In genomic region chr10:103053659-103054581, GRCh38 we compare ENCODE assay signal across 8 cellular contexts.
A peak's percentile ranks its signal among the peaks of the same experiment; 100 is the strongest.
DNase-seq lines count a peak whose midpoint lies in the region; ATAC-seq, FAIRE-seq and TF ChIP-seq lines count a peak whose summit lies in the region.

No MANE protein-coding gene starts in this region.

- H3K36me3 Mint-ChIP-seq in T-helper 1 cell treated with Interleukin-12 subunit alpha and Interleukin-12 subunit beta and Interleukin-4 antibody, amounts not matched to agents 30 μg/mL and 1 μg/mL, for 36 hours (ENCODE audit: low read depth), result no peaks in the 10 kb centered on the region

- no peaks in the 10 kb centered on the region for H3K27me3 ChIP-seq in K562 (ENCODE audit: control insufficient read depth in 2 of 2, insufficient read depth in 2 of 2, low read length in 2 of 2)

- H3K9me3 Mint-ChIP-seq in T-helper 1 cell treated with Interleukin-12 subunit alpha and Interleukin-12 subunit beta and Interleukin-4 antibody, amounts not matched to agents 30 μg/mL and 1 μg/mL, for 36 hours, result no peaks in the 10 kb centered on the region

- H3K4me3 Mint-ChIP-seq in T-helper 1 cell treated with Interleukin-12 subunit alpha and Interleukin-12 subunit beta and Interleukin-4 antibody, amounts not matched to agents 30 μg/mL and 1 μg/mL, for 36 hours, result peak overlapping the region; percentile 76

- peaks cover 0 to 6% of the 10 kb centered on the region in 2 experiments; a peak in 2 of 5 replicates for H3K4me1 ChIP-seq in K562 (replicated peaks in 1 of 2; ENCODE audit: control insufficient read depth in 2 of 2, insufficient read depth in 2 of 2, low read length in 2 of 2)

- H3K9ac ChIP-seq in K562 (ENCODE audit: insufficient read depth in 1 of 2, low read depth in 2 of 2, low read length in 2 of 2), result no peak overlapping the region; a peak in 1 of 4 replicates

- H3K4me2 ChIP-seq in K562 (ENCODE audit: insufficient read depth, low read length), result peak overlapping the region; percentile 26; the same call in 1 of the 2 replicates

- peak; percentile 66 for TF ChIP-seq CTCF in AG04449 (IDR thresholded peaks at IDR 0.05; ENCODE audit: insufficient read depth, low read length, missing control alignments)
- peak; percentile 46 to 55 (median 52); a peak in 5 of 6 replicates for TF ChIP-seq CTCF in K562 (IDR thresholded peaks at IDR 0.05 in 2 of 3, conservative IDR thresholded peaks at IDR 0.05 in 1 of 3; ENCODE audit: insufficient read depth in 2 of 3, low read depth in 1 of 3, low read length in 3 of 3)

- H3K4me1 Mint-ChIP-seq in T-helper 1 cell treated with Interleukin-12 subunit alpha and Interleukin-12 subunit beta and Interleukin-4 antibody, amounts not matched to agents 30 μg/mL and 1 μg/mL, for 36 hours (ENCODE audit: low read depth), result peaks cover 16% of the 10 kb centered on the region

- peak; percentile 17 to 54; a peak in 3 of 4 replicates for TF ChIP-seq RAD21 in K562 (CRISPR knock-in tag; conservative IDR thresholded peaks at IDR 0.05 in 1 of 2, IDR thresholded peaks at IDR 0.05 in 1 of 2)

- 34% methylated on average over 20 of the region's 20 CpGs for WGBS in K562 (ENCODE audit: insufficient coverage, low coverage, missing lambda C conversion rate)

- H3K27ac Mint-ChIP-seq in T-helper 1 cell treated with Interleukin-12 subunit alpha and Interleukin-12 subunit beta and Interleukin-4 antibody, amounts not matched to agents 30 μg/mL and 1 μg/mL, for 36 hours, result peak overlapping the region; percentile 80

- no peak for TF ChIP-seq POLR2A in K562 (conservative IDR thresholded peaks at IDR 0.05)

- H3K9me3 ChIP-seq in K562 (replicated peaks; ENCODE audit: control insufficient read depth, insufficient read depth, low read depth, low read length), result no peaks in the 10 kb centered on the region

- CTCF ChIA-PET in AG04449 (lab: Yijun Ruan, JAX) (interaction anchor here (0.9 to 2.9 kb wide), 10 partner anchors 9 to 219 kb away, joined by 3 to 22 read pairs (median 4); partner anchors contain the start of gene CNNM2), K562 (lab: Yijun Ruan, JAX; ENCODE audit: low intra/inter-chr PET ratio) (no interaction called here)

- in situ Hi-C loops in K562 (cut with MboI), result loop anchor here (5.0 kb wide), 2 partner anchors 137 to 217 kb away; partner anchors contain the start of genes CNNM2 and CYP17A1

- no peaks in the 10 kb centered on the region for H4K20me1 ChIP-seq in K562 (replicated peaks; ENCODE audit: control insufficient read depth, insufficient read depth, low read length)

- no peaks in the 10 kb centered on the region for H3K9me1 ChIP-seq in K562 (ENCODE audit: control insufficient read depth, insufficient read depth, low read length)

- H3K4me3 ChIP-seq in AG04449 (ENCODE audit: low read depth, low read length) (peak overlapping the region; percentile 51), K562 (no peak overlapping the region), skeletal muscle cell (ENCODE audit: low read depth, low read length) (peak overlapping the region; percentile 26)

- no peaks in the 10 kb centered on the region for H3K27me3 Mint-ChIP-seq in T-helper 1 cell treated with Interleukin-12 subunit alpha and Interleukin-12 subunit beta and Interleukin-4 antibody, amounts not matched to agents 30 μg/mL and 1 μg/mL, for 36 hours (ENCODE audit: low read depth)

- no peaks in the 10 kb centered on the region for H3K79me2 ChIP-seq in K562 (ENCODE audit: control insufficient read depth, insufficient read depth, low read length)

- FAIRE-seq in K562 (lab: Jason Lieb, UNC), result peak; percentile 92

- no TSS peak for BruUV-seq in K562 (replicated peaks; lab: Mats Ljungman, UMichigan)

- ATAC-seq in GM19035 (IDR thresholded peaks at IDR 0.05; ENCODE audit: unreplicated experiment), result peak; percentile 87
- ATAC-seq in HG03378 (IDR thresholded peaks at IDR 0.05; ENCODE audit: unreplicated experiment), result peak; percentile 76
- ATAC-seq in K562, result peak; percentile 99

- 0 out of 2 replicates have a peak overlapping the region, but pooled peaks have one; percentile 0 for H2AFZ ChIP-seq in K562 (ENCODE audit: low read depth, low read length)

- DNase-seq in AG04449 (ENCODE audit: low read depth, low spot score) (peak; percentile 33), K562 (ENCODE audit: extremely low read depth in 1 of 4, low spot score in 3 of 4) (peak in 3 of 4 experiments; percentile 12 to 65 (median 45)), iPS DF 19.7 (ENCODE audit: low read depth, low spot score) (peak; percentile 40), skeletal muscle cell (ENCODE audit: low read depth) (peak; percentile 21), NCI-H1092 treated with DMSO at 0.1 percent for 48 hours (lab: John Stamatoyannopoulos, UW) (no peak)

- intact Hi-C loops in K562 (cut with micrococcal nuclease), result no loop called here

- POLR2A ChIA-PET in AG04449 (lab: Yijun Ruan, JAX) (interaction anchor here (1.1 kb wide), 1 partner anchor 26 kb away, joined by 3 read pairs; no protein-coding TSS in a partner anchor), K562 (lab: Yijun Ruan, JAX) (interaction anchor here (0.9 kb wide), 1 partner anchor 136 kb away, joined by 3 read pairs; no protein-coding TSS in a partner anchor)

- no peaks in the 10 kb centered on the region for H3K36me3 ChIP-seq in K562 (ENCODE audit: control insufficient read depth, insufficient read depth, low read length)

- TF ChIP-seq EP300 in K562 (IDR thresholded peaks at IDR 0.05; ENCODE audit: low read length), result no peak

- H3K27ac ChIP-seq in K562 (ENCODE audit: extremely low read depth, low read depth, low read length), result no peak overlapping the region

TF ChIP-seq in K562, 482 proteins besides CTCF, POLR2A, EP300 and RAD21 (continues in another document):
- TF ChIP-seq ATF6 (CRISPR knock-in tag; IDR thresholded peaks at IDR 0.05) (no peak), MNT (conservative IDR thresholded peaks at IDR 0.05) (0 out of 4 replicates have a peak, but pooled peaks of 1 of the 2 experiments have one; percentile 4), JUND (IDR thresholded peaks at IDR 0.05; ENCODE audit: borderline replicate concordance, low read depth, low read length) (0 out of 2 replicates have a peak, but pooled peaks have one; percentile 13), JUND (tag; IDR thresholded peaks at IDR 0.05; ENCODE audit: borderline replicate concordance, low read depth, low read length) (no peak; the same call in 2 of the 3 replicates)
